In the genomic region with DNA sequence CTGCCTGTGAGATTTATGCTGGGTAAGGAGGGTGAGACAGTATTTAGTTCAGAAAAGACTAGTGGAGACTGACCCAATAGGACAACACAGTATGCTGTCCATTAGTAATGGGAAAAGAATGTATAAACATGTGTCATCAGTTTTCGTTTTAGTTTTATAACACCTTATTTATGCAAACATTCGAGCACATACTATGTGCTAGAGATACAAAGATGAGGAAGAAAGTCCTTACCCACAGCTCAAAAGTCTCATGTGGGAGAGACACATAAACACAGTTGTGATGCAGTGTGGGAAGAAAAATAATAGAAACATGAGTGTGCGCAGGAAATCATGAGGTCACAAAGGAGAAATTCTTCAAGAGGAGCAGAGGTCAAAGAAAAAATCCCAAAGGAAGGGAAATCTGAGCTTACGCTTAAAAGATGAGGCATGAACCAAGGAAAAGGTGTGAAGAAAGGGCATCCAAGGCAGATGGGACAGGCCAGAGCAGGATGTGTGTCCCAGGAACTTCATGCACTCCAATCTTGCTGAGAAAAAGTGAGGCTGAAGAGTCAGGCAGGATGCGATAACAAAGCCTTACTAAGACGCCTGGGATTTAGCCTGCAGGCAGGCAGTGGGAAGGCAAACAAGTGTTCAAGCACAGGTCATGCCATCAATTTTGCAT, we compare ENCODE assay signal across 1 cellular context.
TF ChIP-seq lines count a peak whose summit lies in the region.

No MANE protein-coding gene starts in this region.

TF ChIP-seq in liver, 16 proteins besides CTCF, POLR2A, EP300 and RAD21 (continued from another document):
- TF ChIP-seq REST (IDR thresholded peaks at IDR 0.05) (no peak), FOXA1 (IDR thresholded peaks at IDR 0.05) (no peak), NR2F2 (IDR thresholded peaks at IDR 0.05) (peak; percentile 68), YY1 (IDR thresholded peaks at IDR 0.05) (no peak)
